In the genomic region with DNA sequence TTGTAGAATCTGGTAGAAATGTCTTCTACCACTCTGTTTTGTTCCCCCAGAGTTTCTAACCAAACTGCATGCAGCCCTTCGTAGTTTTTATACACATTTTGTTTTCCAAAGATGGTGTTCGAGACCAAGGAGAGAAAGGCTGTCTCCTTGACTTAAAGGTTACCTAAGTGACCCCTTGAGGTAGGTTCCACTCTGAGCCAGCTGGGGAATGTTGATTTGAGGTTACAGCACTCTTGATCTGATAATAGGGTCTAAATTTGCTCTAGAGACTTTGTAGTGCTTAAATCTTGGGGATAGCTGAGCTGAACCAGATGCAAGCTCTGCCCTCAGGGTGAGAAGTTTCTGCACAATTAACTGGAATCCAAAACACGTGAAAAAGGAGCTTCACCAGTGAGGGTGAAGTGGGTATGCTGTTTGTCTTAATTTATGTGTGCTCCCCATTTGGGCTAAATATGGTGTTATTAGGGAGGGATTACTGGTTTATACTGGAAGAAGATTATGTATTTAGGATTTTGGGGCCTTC, we compare ENCODE assay signal across 1 cellular context.
TF ChIP-seq lines count a peak whose summit lies in the region.

No MANE protein-coding gene starts in this region.

TF ChIP-seq in HepG2, 621 proteins besides CTCF, POLR2A, EP300 and RAD21:
- TF ChIP-seq, protein P1, sequence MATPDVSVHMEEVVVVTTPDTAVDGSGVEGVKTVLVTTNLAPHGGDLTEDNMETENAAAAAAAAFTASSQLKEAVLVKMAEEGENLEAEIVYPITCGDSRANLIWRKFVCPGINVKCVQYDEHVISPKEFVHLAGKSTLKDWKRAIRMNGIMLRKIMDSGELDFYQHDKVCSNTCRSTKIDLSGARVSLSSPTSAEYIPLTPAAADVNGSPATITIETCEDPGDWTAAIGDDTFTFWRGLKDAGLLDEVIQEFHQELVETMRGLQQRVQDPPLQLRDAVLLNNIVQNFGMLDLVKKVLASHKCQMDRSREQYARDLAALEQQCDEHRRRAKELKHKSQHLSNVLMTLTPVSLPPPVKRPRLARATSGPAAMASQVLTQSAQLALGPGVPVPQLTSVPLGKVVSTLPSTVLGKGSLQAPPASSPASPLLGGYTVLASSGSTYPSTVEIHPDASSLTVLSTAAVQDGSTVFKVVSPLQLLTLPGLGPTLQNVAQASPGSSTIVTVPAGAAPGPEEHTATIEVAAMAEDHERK (CRISPR knock-in tag; IDR thresholded peaks at IDR 0.05; ENCODE audit: low read depth): no peak
- TF ChIP-seq, protein P2, sequence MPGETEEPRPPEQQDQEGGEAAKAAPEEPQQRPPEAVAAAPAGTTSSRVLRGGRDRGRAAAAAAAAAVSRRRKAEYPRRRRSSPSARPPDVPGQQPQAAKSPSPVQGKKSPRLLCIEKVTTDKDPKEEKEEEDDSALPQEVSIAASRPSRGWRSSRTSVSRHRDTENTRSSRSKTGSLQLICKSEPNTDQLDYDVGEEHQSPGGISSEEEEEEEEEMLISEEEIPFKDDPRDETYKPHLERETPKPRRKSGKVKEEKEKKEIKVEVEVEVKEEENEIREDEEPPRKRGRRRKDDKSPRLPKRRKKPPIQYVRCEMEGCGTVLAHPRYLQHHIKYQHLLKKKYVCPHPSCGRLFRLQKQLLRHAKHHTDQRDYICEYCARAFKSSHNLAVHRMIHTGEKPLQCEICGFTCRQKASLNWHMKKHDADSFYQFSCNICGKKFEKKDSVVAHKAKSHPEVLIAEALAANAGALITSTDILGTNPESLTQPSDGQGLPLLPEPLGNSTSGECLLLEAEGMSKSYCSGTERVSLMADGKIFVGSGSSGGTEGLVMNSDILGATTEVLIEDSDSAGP (CRISPR knock-in tag; IDR thresholded peaks at IDR 0.05; ENCODE audit: borderline replicate concordance): no peak
- TF ChIP-seq ARID2 (CRISPR knock-in tag; IDR thresholded peaks at IDR 0.05; ENCODE audit: borderline replicate concordance) (no peak), IKZF5 (CRISPR knock-in tag; IDR thresholded peaks at IDR 0.05) (no peak), ZNF382 (CRISPR knock-in tag; IDR thresholded peaks at IDR 0.05; ENCODE audit: borderline replicate concordance) (no peak), ZBTB39 (CRISPR knock-in tag; IDR thresholded peaks at IDR 0.05) (no peak), ZNF530 (CRISPR knock-in tag; IDR thresholded peaks at IDR 0.05; ENCODE audit: low read depth) (no peak), IKZF1 (IDR thresholded peaks at IDR 0.05) (no peak), ZNF501 (CRISPR knock-in tag; IDR thresholded peaks at IDR 0.05) (no peak)
- TF ChIP-seq, protein P3, sequence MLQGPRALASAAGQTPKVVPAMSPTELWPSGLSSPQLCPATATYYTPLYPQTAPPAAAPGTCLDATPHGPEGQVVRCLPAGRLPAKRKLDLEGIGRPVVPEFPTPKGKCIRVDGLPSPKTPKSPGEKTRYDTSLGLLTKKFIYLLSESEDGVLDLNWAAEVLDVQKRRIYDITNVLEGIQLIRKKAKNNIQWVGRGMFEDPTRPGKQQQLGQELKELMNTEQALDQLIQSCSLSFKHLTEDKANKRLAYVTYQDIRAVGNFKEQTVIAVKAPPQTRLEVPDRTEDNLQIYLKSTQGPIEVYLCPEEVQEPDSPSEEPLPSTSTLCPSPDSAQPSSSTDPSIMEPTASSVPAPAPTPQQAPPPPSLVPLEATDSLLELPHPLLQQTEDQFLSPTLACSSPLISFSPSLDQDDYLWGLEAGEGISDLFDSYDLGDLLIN (CRISPR knock-in tag; IDR thresholded peaks at IDR 0.05; ENCODE audit: borderline replicate concordance): no peak
- TF ChIP-seq, protein P4, sequence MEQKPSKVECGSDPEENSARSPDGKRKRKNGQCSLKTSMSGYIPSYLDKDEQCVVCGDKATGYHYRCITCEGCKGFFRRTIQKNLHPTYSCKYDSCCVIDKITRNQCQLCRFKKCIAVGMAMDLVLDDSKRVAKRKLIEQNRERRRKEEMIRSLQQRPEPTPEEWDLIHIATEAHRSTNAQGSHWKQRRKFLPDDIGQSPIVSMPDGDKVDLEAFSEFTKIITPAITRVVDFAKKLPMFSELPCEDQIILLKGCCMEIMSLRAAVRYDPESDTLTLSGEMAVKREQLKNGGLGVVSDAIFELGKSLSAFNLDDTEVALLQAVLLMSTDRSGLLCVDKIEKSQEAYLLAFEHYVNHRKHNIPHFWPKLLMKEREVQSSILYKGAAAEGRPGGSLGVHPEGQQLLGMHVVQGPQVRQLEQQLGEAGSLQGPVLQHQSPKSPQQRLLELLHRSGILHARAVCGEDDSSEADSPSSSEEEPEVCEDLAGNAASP (CRISPR knock-in tag; IDR thresholded peaks at IDR 0.05; ENCODE audit: borderline replicate concordance): no peak
